21 cellular contexts compared by ENCODE assay signal in genomic region chr5:1318659-1319251, GRCh38. TPM values are rescaled to one million over a fixed set of nuclear protein-coding genes. Genes with fewer than 3 reads are reported as not detected.
DNase-seq lines count a peak whose midpoint lies in the region; ATAC-seq and TF ChIP-seq lines count a peak whose summit lies in the region.
"Had no signal": no experiment of that assay in that cellular context is flagged by ENCODE, and none has a peak within 500 bp of the region (broad histone marks: within the 10 kb centered on the region; RNA-seq: fewer than 3 reads in every experiment).

No MANE protein-coding gene starts in this region.

- peaks cover 41 to 100% (median 85%) of the 10 kb centered on the region in 10 experiments for H3K4me1 ChIP-seq in BLaER1 treated with 17β-estradiol and CSF1 and Interleukin-3, amounts not matched to agents 10 nM and 100 nM
- H3K4me1 ChIP-seq in DND-41 (ENCODE audit: insufficient read depth, low read length) (peaks cover 94% of the 10 kb centered on the region), RWPE2 (ENCODE audit: insufficient read depth, poor library complexity, severe bottlenecking) (peaks cover 21% of the 10 kb centered on the region)

- H4K20me1 ChIP-seq in BLaER1 treated with 17β-estradiol and CSF1 and Interleukin-3, amounts not matched to agents 10 nM and 100 nM: peaks cover 5 to 100% (median 88%) of the 10 kb centered on the region in 11 experiments; a peak in 20 of 22 replicates
- H4K20me1 ChIP-seq in DND-41 (ENCODE audit: insufficient read depth, low read length): no peaks in the 10 kb centered on the region

- H3K4me3 ChIP-seq in BLaER1 treated with 17β-estradiol and CSF1 and Interleukin-3, amounts not matched to agents 10 nM and 100 nM: no peak overlapping the region; a peak in 1 of 20 replicates
- H3K4me3 ChIP-seq in DND-41 (ENCODE audit: low read depth in 1 of 2, low read length in 2 of 2) (no peak overlapping the region), RWPE2 (ENCODE audit: severe bottlenecking) (no peak overlapping the region)
- H3K4me3 ChIP-seq: gastroesophageal sphincter, smooth muscle cell, tibial nerve had no signal

- H3K9ac ChIP-seq in BLaER1 treated with 17β-estradiol and CSF1 and Interleukin-3, amounts not matched to agents 10 nM and 100 nM: peak overlapping the region in 3 of 11 experiments; percentile 21 to 54 (median 52); a peak in 6 of 22 replicates
- H3K9ac ChIP-seq in DND-41 (ENCODE audit: low read depth, low read length): peak overlapping the region; percentile 61; the same call in 1 of the 2 replicates

- no peaks in the 10 kb centered on the region for H3K9me3 ChIP-seq in BLaER1 treated with 17β-estradiol and CSF1 and Interleukin-3, amounts not matched to agents 10 nM and 100 nM (replicated peaks in 1 of 11)
- no peaks in the 10 kb centered on the region for H3K9me3 ChIP-seq in DND-41 (ENCODE audit: insufficient read depth, low read length, severe bottlenecking)
- H3K9me3 ChIP-seq in RWPE2 (ENCODE audit: severe bottlenecking): no peaks in the 10 kb centered on the region
- H3K9me3 ChIP-seq: gastroesophageal sphincter, tibial nerve had no signal

- H3K4me2 ChIP-seq in BLaER1 treated with 17β-estradiol and CSF1 and Interleukin-3, amounts not matched to agents 10 nM and 100 nM: peak overlapping the region; percentile 16 to 98 (median 78)
- H3K4me2 ChIP-seq in DND-41 (ENCODE audit: insufficient read depth, low read length): no peak overlapping the region
- H3K4me2 ChIP-seq: smooth muscle cell had no signal

- no peak for ATAC-seq in DND-41 (ENCODE audit: insufficient read depth, low read depth)
- no peak for ATAC-seq in RWPE2 (ENCODE audit: low read depth)
- ATAC-seq in natural killer cell: no peak
- ATAC-seq in HG02571 (IDR thresholded peaks at IDR 0.05; ENCODE audit: unreplicated experiment): no peak
- ATAC-seq: gastroesophageal sphincter, T-helper 17 cell had no signal

- no peak overlapping the region for H2AFZ ChIP-seq in DND-41 (ENCODE audit: low read depth, low read length)

- H3K4me3 Mint-ChIP-seq in natural killer cell: no peak overlapping the region
- no peak overlapping the region for H3K4me3 Mint-ChIP-seq in osteocyte (ENCODE audit: unreplicated experiment)
- H3K4me3 Mint-ChIP-seq: activated naive CD8-positive, alpha-beta T cell; brain; T-helper 17 cell had no signal

- H3K27ac Mint-ChIP-seq in natural killer cell: no peak overlapping the region
- no peak overlapping the region for H3K27ac Mint-ChIP-seq in osteocyte (ENCODE audit: unreplicated experiment)
- H3K27ac Mint-ChIP-seq: activated naive CD8-positive, alpha-beta T cell; brain had no signal

- H3K36me3 Mint-ChIP-seq in natural killer cell: peaks cover 16% of the 10 kb centered on the region
- peaks cover 36% of the 10 kb centered on the region for H3K36me3 Mint-ChIP-seq in osteocyte (ENCODE audit: unreplicated experiment)
- H3K36me3 Mint-ChIP-seq: activated naive CD8-positive, alpha-beta T cell had no signal

- H3K4me1 Mint-ChIP-seq in natural killer cell (peaks cover 29 to 33% of the 10 kb centered on the region in 2 donors), osteocyte (ENCODE audit: unreplicated experiment) (no peaks in the 10 kb centered on the region)
- H3K4me1 Mint-ChIP-seq: brain had no signal

- H3K27me3 Mint-ChIP-seq in natural killer cell (ENCODE audit: low read depth in 2 of 2) (peaks cover 0 to 13% of the 10 kb centered on the region in 2 donors), osteocyte (ENCODE audit: unreplicated experiment) (no peaks in the 10 kb centered on the region)
- H3K27me3 Mint-ChIP-seq: activated naive CD8-positive, alpha-beta T cell; T-helper 17 cell had no signal

- H3K27ac ChIP-seq in BLaER1 treated with 17β-estradiol and CSF1 and Interleukin-3, amounts not matched to agents 10 nM and 100 nM: peak overlapping the region in 2 of 11 experiments; percentile 20 to 50; a peak in 2 of 22 replicates
- peak overlapping the region; percentile 96 for H3K27ac ChIP-seq in DND-41 (ENCODE audit: low read length)
- H3K27ac ChIP-seq in RWPE2 (ENCODE audit: poor library complexity, severe bottlenecking): no peak overlapping the region
- H3K27ac ChIP-seq: gastroesophageal sphincter, HL-60, tibial nerve had no signal

- peak; percentile 42 for DNase-seq in DND-41
- DNase-seq in RWPE2 (ENCODE audit: low spot score): peak; percentile 74
- peak; percentile 13 for DNase-seq in natural killer cell
- DNase-seq in GM19240 (ENCODE audit: insufficient read length, low spot score): no peak
- DNase-seq in NAMALWA (ENCODE audit: low spot score): no peak
- DNase-seq in osteocyte (ENCODE audit: extremely low spot score, unreplicated experiment): no peak
- DNase-seq: activated CD4-positive, CD25-positive, alpha-beta regulatory T cell treated with anti-CD3 and anti-CD28 coated beads, Interleukin-2, amount 50 U/mL, for 72 hours; dermis blood vessel endothelial cell; GOT3; NCI-H1105 treated with DMSO at 0.1 percent for 48 hours; NCI-H226; T-helper 17 cell had no signal

- intact Hi-C loops in natural killer cell (cut with micrococcal nuclease): no loop called here

- TF ChIP-seq CTCF in DND-41 (IDR thresholded peaks at IDR 0.05; ENCODE audit: borderline replicate concordance, extremely low read depth, low read length, poor library complexity, severe bottlenecking) (no peak), RWPE2 (IDR thresholded peaks at IDR 0.05; ENCODE audit: poor library complexity, severe bottlenecking) (no peak), natural killer cell (IDR thresholded peaks at IDR 0.05) (no peak), osteocyte (IDR thresholded peaks at IDR 0.05) (no peak)

- peaks cover 53 to 70% (median 62%) of the 10 kb centered on the region in 11 experiments for H3K36me3 ChIP-seq in BLaER1 treated with 17β-estradiol and CSF1 and Interleukin-3, amounts not matched to agents 10 nM and 100 nM
- H3K36me3 ChIP-seq in DND-41 (ENCODE audit: insufficient read depth, low read length) (peaks cover 66% of the 10 kb centered on the region), RWPE2 (ENCODE audit: low read depth) (peaks cover 63% of the 10 kb centered on the region)

- peaks cover 0 to 73% (median 0%) of the 10 kb centered on the region in 11 experiments; a peak in 10 of 22 replicates for H3K27me3 ChIP-seq in BLaER1 treated with 17β-estradiol and CSF1 and Interleukin-3, amounts not matched to agents 10 nM and 100 nM
- H3K27me3 ChIP-seq in DND-41 (ENCODE audit: insufficient read depth, low read length, poor library complexity) (no peaks in the 10 kb centered on the region), RWPE2 (ENCODE audit: insufficient read depth, poor library complexity, severe bottlenecking) (no peaks in the 10 kb centered on the region)
- H3K27me3 ChIP-seq: gastroesophageal sphincter, tibial nerve had no signal

- no peaks in the 10 kb centered on the region for H3K9me3 Mint-ChIP-seq in natural killer cell
- H3K9me3 Mint-ChIP-seq in osteocyte (ENCODE audit: unreplicated experiment): no peaks in the 10 kb centered on the region
- H3K9me3 Mint-ChIP-seq: brain had no signal

- H3K79me2 ChIP-seq in DND-41 (ENCODE audit: insufficient read depth, low read length): peaks cover 31% of the 10 kb centered on the region

RNA-seq across cellular contexts. Expression of gene TERT, which starts 23.9 kb away (rescaled TPM):
- total RNA-seq in natural killer cell (not detected), osteocyte (not detected in 2 replicates)
- total RNA-seq: epithelial cell of proximal tubule, gastroesophageal sphincter, smooth muscle cell, tibial nerve had no signal

RNA-seq across cellular contexts. Expression of gene CLPTM1L, which starts 26.1 kb away (rescaled TPM):
- total RNA-seq in natural killer cell: 100 to 1,000 TPM in 1 of 3 donors, 10 to 100 TPM in 2; 67.1 to 105 (median 97.5) TPM
- total RNA-seq in osteocyte: 88.0 and 93.1 TPM in 2 replicates

Comparison
In these comparisons a context has a peak if more than half of its experiments do, and no peak if none do; other contexts are left out.
1. DNase-seq: peak in DND-41 (single experiment), RWPE2 (single experiment) and natural killer cell (single experiment); none in GM19240 (single experiment), NAMALWA (single experiment) and osteocyte (single experiment).